In the genomic region with DNA sequence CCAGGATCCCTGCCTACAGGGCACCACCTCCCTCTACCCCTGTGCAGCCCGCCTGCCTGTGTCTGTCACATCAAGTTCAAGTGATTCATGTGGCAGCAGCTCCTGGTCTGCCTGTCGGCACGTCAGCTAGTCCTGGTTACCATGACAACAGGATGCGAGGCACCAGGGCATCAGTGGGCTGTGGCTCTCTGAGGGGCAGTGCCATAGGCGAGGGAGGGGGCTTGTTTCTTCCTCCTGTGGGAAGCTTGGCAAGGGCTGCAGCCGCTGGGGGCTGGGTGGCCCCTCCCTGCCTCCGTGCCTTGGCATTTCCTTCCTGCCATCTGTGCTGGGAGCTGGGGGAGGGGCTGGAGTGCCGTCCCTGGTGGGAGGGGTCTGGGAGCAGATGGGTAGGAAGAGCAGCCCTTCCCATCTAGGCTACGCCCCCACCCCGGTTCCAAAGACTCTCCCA, we compare ENCODE assay signal across 9 cellular contexts. TPM values are rescaled to one million over a fixed set of nuclear protein-coding genes. Genes with fewer than 3 reads are reported as not detected.
A peak's percentile ranks its signal among the peaks of the same experiment; 100 is the strongest.
DNase-seq lines count a peak whose midpoint lies in the region; TF ChIP-seq lines count a peak whose summit lies in the region.
"Had no signal": no experiment of that assay in that cellular context is flagged by ENCODE, and none has a peak within 500 bp of the region (broad histone marks: within the 10 kb centered on the region; RNA-seq: fewer than 3 reads in every experiment).

No MANE protein-coding gene starts in this region.

- peak; percentile 91 for DNase-seq in DMS79 treated with DMSO at 0.1 percent for 48 hours (lab: John Stamatoyannopoulos, UW)
- peak; percentile 42 for DNase-seq in NAMALWA (ENCODE audit: low spot score)
- DNase-seq in UCSD-AML1 (lab: John Stamatoyannopoulos, UW; ENCODE audit: unreplicated experiment): peak; percentile 63
- DNase-seq in kidney tubule cell (ENCODE audit: low spot score): peak; percentile 70
- DNase-seq in GM13977 (ENCODE audit: low spot score): no peak
- DNase-seq in sigmoid colon: no peak
- no peak for DNase-seq in HPDE6-E6E7 (ENCODE audit: extremely low spot score)
- no peak for DNase-seq in AG20443 (ENCODE audit: low spot score)

- H3K27me3 ChIP-seq in sigmoid colon: peaks cover 0 to 4% (median 0%) of the 10 kb centered on the region in 3 donors

- no peak for TF ChIP-seq POLR2A in sigmoid colon (IDR thresholded peaks at IDR 0.05)

- no peak overlapping the region for H3K27ac ChIP-seq in sigmoid colon
- H3K27ac ChIP-seq: parathyroid adenoma had no signal

- H3K9me3 ChIP-seq in sigmoid colon: no peaks in the 10 kb centered on the region

- no peak for TF ChIP-seq CTCF in GM13977 (IDR thresholded peaks at IDR 0.05; ENCODE audit: extremely low read depth, insufficient read depth, missing control alignments)
- TF ChIP-seq CTCF in sigmoid colon (IDR thresholded peaks at IDR 0.05): no peak

- H3K4me1 ChIP-seq in sigmoid colon: peaks cover 0 to 6% (median 3%) of the 10 kb centered on the region in 4 donors
- H3K4me1 ChIP-seq: parathyroid adenoma had no signal

- no peak overlapping the region for H3K4me3 ChIP-seq in sigmoid colon

- in situ Hi-C loops in GM13977 (cut with MboI; ENCODE audit: low pct_unique_long_range_greater_than_20kb, low sequenced_read_pairs, unreplicated experiment): no loop called here

- intact Hi-C loops in sigmoid colon (cut with DNase I): no loop called here

- H3K36me3 ChIP-seq in sigmoid colon: no peaks in the 10 kb centered on the region

- 4 to 6% methylated on average over 10 of the region's 10 CpGs for WGBS in sigmoid colon, 2 donors

- no peak for TF ChIP-seq EP300 in sigmoid colon (IDR thresholded peaks at IDR 0.05)

RNA-seq across cellular contexts. Expression of a gene that starts 43.1 kb away (rescaled TPM):
- 1 to 10 TPM in 2 of 4 donors, under 1 TPM in 2; 0.49 to 1.4 (median 0.94) TPM for total RNA-seq in sigmoid colon
- polyA plus RNA-seq in sigmoid colon: under 1 TPM in 1 of 3 donors, not detected in 2; 0.20 TPM

Comparison
In these comparisons a context has a peak if more than half of its experiments do, and no peak if none do; other contexts are left out.
1. DNase-seq: peak in DMS79 treated with DMSO at 0.1 percent for 48 hours (single experiment), NAMALWA (single experiment), UCSD-AML1 (single experiment) and kidney tubule cell (single experiment); none in GM13977 (single experiment), sigmoid colon (single experiment), HPDE6-E6E7 (single experiment) and AG20443 (single experiment).